21 cellular contexts compared by ENCODE assay signal in genomic region chr6:97849390-97849789, GRCh38.
DNase-seq lines count a peak whose midpoint lies in the region; ATAC-seq, FAIRE-seq and TF ChIP-seq lines count a peak whose summit lies in the region.
"Had no signal": no experiment of that assay in that cellular context is flagged by ENCODE, and none has a peak within 500 bp of the region (broad histone marks: within the 10 kb centered on the region; RNA-seq: fewer than 3 reads in every experiment).

No MANE protein-coding gene starts in this region.

- no peak for TF ChIP-seq RAD21 in HepG2 (CRISPR knock-in tag; IDR thresholded peaks at IDR 0.05)

- WGBS in right lobe of liver (ENCODE audit: insufficient coverage, low coverage, low lambda C conversion rate, missing lambda C conversion rate): 21% methylated on average over 2 of the region's 2 CpGs
- WGBS in HepG2 (ENCODE audit: low lambda C conversion rate): 0% methylated on average over 2 of the region's 2 CpGs

- peak overlapping the region; percentile 19 for H3K27ac Mint-ChIP-seq in neural progenitor cell
- H3K27ac Mint-ChIP-seq in activated CD4-positive, alpha-beta memory T cell treated with anti-CD3 and anti-CD28 coated beads for 36 hours: no peak overlapping the region
- H3K27ac Mint-ChIP-seq: B cell; CD4-positive, alpha-beta T cell; CD8-positive, alpha-beta T cell had no signal

- H3K9ac ChIP-seq in HepG2 (ENCODE audit: insufficient read depth, low read depth, low read length): no peak overlapping the region
- no peak overlapping the region for H3K9ac ChIP-seq in neural progenitor cell
- H3K9ac ChIP-seq: BLaER1 treated with 17β-estradiol and CSF1 and Interleukin-3, amounts not matched to agents 10 nM and 100 nM had no signal

- in situ Hi-C loops in HepG2 (cut with HindIII; ENCODE audit: extremely low pct_ligation_motif_present, low pct_unique_long_range_greater_than_20kb): no loop called here

- FAIRE-seq in HepG2 (lab: Jason Lieb, UNC) (no peak), GM12891 (lab: Jason Lieb, UNC) (no peak)
- FAIRE-seq: A549, D721Med, G401.6, GM12878, GM19239 had no signal

- TF ChIP-seq EP300 in HepG2 (IDR thresholded peaks at IDR 0.05; ENCODE audit: low read depth in 2 of 2, low read length in 2 of 2) (no peak), HepG2 (CRISPR knock-in tag; IDR thresholded peaks at IDR 0.05; ENCODE audit: borderline replicate concordance) (no peak)

- intact Hi-C loops in right lobe of liver (cut with DNase I): no loop called here
- intact Hi-C loops in HepG2 (cut with micrococcal nuclease; ENCODE audit: unreplicated experiment): no loop called here
- intact Hi-C loops in activated CD4-positive, alpha-beta memory T cell treated with anti-CD3 and anti-CD28 coated beads for 36 hours (cut with micrococcal nuclease): no loop called here

- H3K4me1 Mint-ChIP-seq in neural progenitor cell: peaks cover 35% of the 10 kb centered on the region
- H3K4me1 Mint-ChIP-seq in activated CD4-positive, alpha-beta memory T cell treated with anti-CD3 and anti-CD28 coated beads for 36 hours (ENCODE audit: low read depth): no peaks in the 10 kb centered on the region
- H3K4me1 Mint-ChIP-seq: B cell had no signal

- peaks cover 8% of the 10 kb centered on the region for H3K9me3 Mint-ChIP-seq in neural progenitor cell
- H3K9me3 Mint-ChIP-seq in activated CD4-positive, alpha-beta memory T cell treated with anti-CD3 and anti-CD28 coated beads for 36 hours: no peaks in the 10 kb centered on the region
- H3K9me3 Mint-ChIP-seq: CD8-positive, alpha-beta T cell had no signal

- CTCF ChIA-PET in HepG2 (lab: Yijun Ruan, JAX; ENCODE audit: low intra/inter-chr PET ratio, low total read pairs): no interaction called here
- CTCF ChIA-PET in activated CD4-positive, alpha-beta memory T cell treated with anti-CD3 and anti-CD28 coated beads for 36 hours (lab: Charles Lee): no interaction called here

- no peaks in the 10 kb centered on the region for H3K79me2 ChIP-seq in HepG2 (ENCODE audit: insufficient read depth, low read length)
- H3K79me2 ChIP-seq in neural progenitor cell (ENCODE audit: low read depth): no peaks in the 10 kb centered on the region

- H3K27ac ChIP-seq in right lobe of liver: no peak overlapping the region
- no peak overlapping the region for H3K27ac ChIP-seq in HepG2 (ENCODE audit: extremely low read length, insufficient read depth, low read length)
- H3K27ac ChIP-seq in neural progenitor cell: no peak overlapping the region
- H3K27ac ChIP-seq: 22Rv1; A549; BLaER1 treated with 17β-estradiol and CSF1 and Interleukin-3, amounts not matched to agents 10 nM and 100 nM; C4-2B had no signal

- H4K20me1 ChIP-seq in HepG2 (ENCODE audit: insufficient read depth, low read length): no peaks in the 10 kb centered on the region
- H4K20me1 ChIP-seq in neural progenitor cell (ENCODE audit: low read depth): no peaks in the 10 kb centered on the region
- H4K20me1 ChIP-seq: BLaER1 treated with 17β-estradiol and CSF1 and Interleukin-3, amounts not matched to agents 10 nM and 100 nM had no signal

- peaks cover 18% of the 10 kb centered on the region for H3F3A ChIP-seq in neural progenitor cell (ENCODE audit: low read depth)

- H3K27me3 ChIP-seq in right lobe of liver (no peaks in the 10 kb centered on the region), HepG2 (ENCODE audit: control insufficient read depth in 1 of 2, insufficient read depth in 2 of 2, low read length in 2 of 2) (no peaks in the 10 kb centered on the region), neural progenitor cell (no peaks in the 10 kb centered on the region)
- H3K27me3 ChIP-seq: BLaER1 treated with 17β-estradiol and CSF1 and Interleukin-3, amounts not matched to agents 10 nM and 100 nM had no signal

- H3K4me3 ChIP-seq in right lobe of liver (no peak overlapping the region), HepG2 (replicated peaks in 1 of 3; ENCODE audit: insufficient read depth in 1 of 3, low read depth in 2 of 3, low read length in 3 of 3) (no peak overlapping the region), neural progenitor cell (no peak overlapping the region)
- H3K4me3 ChIP-seq: A549; BLaER1 treated with 17β-estradiol and CSF1 and Interleukin-3, amounts not matched to agents 10 nM and 100 nM; GM12878 had no signal

- no peaks in the 10 kb centered on the region for H3K4me1 ChIP-seq in right lobe of liver
- H3K4me1 ChIP-seq in HepG2 (ENCODE audit: insufficient read depth, low read length): no peaks in the 10 kb centered on the region
- H3K4me1 ChIP-seq in neural progenitor cell: peaks cover 29% of the 10 kb centered on the region
- H3K4me1 ChIP-seq: A549, Caco-2 had no signal

- no peak overlapping the region for H3K4me3 Mint-ChIP-seq in neural progenitor cell
- no peak overlapping the region for H3K4me3 Mint-ChIP-seq in activated CD4-positive, alpha-beta memory T cell treated with anti-CD3 and anti-CD28 coated beads for 36 hours
- H3K4me3 Mint-ChIP-seq: B cell; CD4-positive, alpha-beta T cell; CD8-positive, alpha-beta T cell had no signal

- H2AFZ ChIP-seq in HepG2 (ENCODE audit: low read length): no peak overlapping the region
- peak overlapping the region; percentile 20 for H2AFZ ChIP-seq in neural progenitor cell (replicated peaks)

- ATAC-seq in right lobe of liver (peak in 3 of 4 donors; percentile 25 to 89 (median 51)), HepG2 (no peak)
- ATAC-seq: A549; CD8-positive, alpha-beta T cell; GM12878 had no signal

- H3K9me3 ChIP-seq in right lobe of liver (no peaks in the 10 kb centered on the region), HepG2 (ENCODE audit: low read length) (no peaks in the 10 kb centered on the region), neural progenitor cell (ENCODE audit: low read depth) (no peaks in the 10 kb centered on the region)
- H3K9me3 ChIP-seq: A549; BLaER1 treated with 17β-estradiol and CSF1 and Interleukin-3, amounts not matched to agents 10 nM and 100 nM; Caco-2 had no signal

- TF ChIP-seq CTCF in right lobe of liver (IDR thresholded peaks at IDR 0.05): no peak
- TF ChIP-seq CTCF in HepG2 (CRISPR knock-in tag; IDR thresholded peaks at IDR 0.05): no peak
- TF ChIP-seq CTCF in neural progenitor cell (IDR thresholded peaks at IDR 0.05): no peak

- H3K27me3 Mint-ChIP-seq in neural progenitor cell (ENCODE audit: insufficient read depth, low read depth): no peaks in the 10 kb centered on the region
- no peaks in the 10 kb centered on the region for H3K27me3 Mint-ChIP-seq in activated CD4-positive, alpha-beta memory T cell treated with anti-CD3 and anti-CD28 coated beads for 36 hours
- H3K27me3 Mint-ChIP-seq: B cell; CD4-positive, alpha-beta T cell had no signal

- H3K4me2 ChIP-seq in HepG2 (ENCODE audit: low read depth, low read length): no peak overlapping the region
- H3K4me2 ChIP-seq in neural progenitor cell: peak overlapping the region; percentile 70
- H3K4me2 ChIP-seq: A549; BLaER1 treated with 17β-estradiol and CSF1 and Interleukin-3, amounts not matched to agents 10 nM and 100 nM had no signal

- POLR2A ChIA-PET in HepG2 (lab: Yijun Ruan, JAX): no interaction called here
- POLR2A ChIA-PET in activated CD4-positive, alpha-beta memory T cell treated with anti-CD3 and anti-CD28 coated beads for 36 hours (lab: Charles Lee): no interaction called here

- TF ChIP-seq POLR2A in right lobe of liver (IDR thresholded peaks at IDR 0.05) (no peak), HepG2 (IDR thresholded peaks at IDR 0.05; ENCODE audit: insufficient read depth in 1 of 2, low read depth in 2 of 2, low read length in 2 of 2) (no peak), GM12891 (IDR thresholded peaks at IDR 0.05; ENCODE audit: low read depth, low read length) (no peak)

- BruUV-seq in HepG2 (replicated peaks; lab: Mats Ljungman, UMichigan): no TSS peak

- H3K36me3 Mint-ChIP-seq in neural progenitor cell: no peaks in the 10 kb centered on the region
- H3K36me3 Mint-ChIP-seq in activated CD4-positive, alpha-beta memory T cell treated with anti-CD3 and anti-CD28 coated beads for 36 hours: no peaks in the 10 kb centered on the region
- H3K36me3 Mint-ChIP-seq: CD8-positive, alpha-beta T cell had no signal

- no peaks in the 10 kb centered on the region for H3K36me3 ChIP-seq in right lobe of liver
- no peaks in the 10 kb centered on the region for H3K36me3 ChIP-seq in HepG2 (replicated peaks in 1 of 2; ENCODE audit: control insufficient read depth in 1 of 2, insufficient read depth in 2 of 2, low read length in 2 of 2)
- no peaks in the 10 kb centered on the region for H3K36me3 ChIP-seq in neural progenitor cell
- H3K36me3 ChIP-seq: BLaER1 treated with 17β-estradiol and CSF1 and Interleukin-3, amounts not matched to agents 10 nM and 100 nM had no signal

- no peak for DNase-seq in right lobe of liver
- no peak for DNase-seq in HepG2 (ENCODE audit: low spot score)
- no peak for DNase-seq in neural progenitor cell (ENCODE audit: low spot score)
- DNase-seq in GM12891 (ENCODE audit: insufficient read length, low spot score): no peak
- no peak for DNase-seq in activated CD4-positive, alpha-beta memory T cell treated with anti-CD3 and anti-CD28 coated beads for 36 hours
- DNase-seq: AML-193; Caco-2; Calu3; CD4-positive, alpha-beta T cell; CD8-positive, alpha-beta T cell; DMS79 treated with DMSO at 0.1 percent for 48 hours; GF-D8 had no signal

TF ChIP-seq in HepG2, 621 proteins besides CTCF, POLR2A, EP300 and RAD21 (continues in another document):
- no peak for TF ChIP-seq FOXO4 (CRISPR knock-in tag; conservative IDR thresholded peaks at IDR 0.05)
- TF ChIP-seq SMYD3 (CRISPR knock-in tag; IDR thresholded peaks at IDR 0.05): no peak

TF ChIP-seq in GM12891, 5 proteins besides CTCF, POLR2A, EP300 and RAD21:
- TF ChIP-seq SPI1 (IDR thresholded peaks at IDR 0.05; ENCODE audit: low read depth, low read length) (no peak), TAF1 (IDR thresholded peaks at IDR 0.05; ENCODE audit: low read depth, low read length) (no peak), POU2F2 (IDR thresholded peaks at IDR 0.05; ENCODE audit: low read depth, low read length) (no peak), PAX5 (IDR thresholded peaks at IDR 0.05; ENCODE audit: insufficient read depth, low read length, severe bottlenecking) (no peak)
